Comparison of ENCODE assay signal across 8 cellular contexts in the genomic region with DNA sequence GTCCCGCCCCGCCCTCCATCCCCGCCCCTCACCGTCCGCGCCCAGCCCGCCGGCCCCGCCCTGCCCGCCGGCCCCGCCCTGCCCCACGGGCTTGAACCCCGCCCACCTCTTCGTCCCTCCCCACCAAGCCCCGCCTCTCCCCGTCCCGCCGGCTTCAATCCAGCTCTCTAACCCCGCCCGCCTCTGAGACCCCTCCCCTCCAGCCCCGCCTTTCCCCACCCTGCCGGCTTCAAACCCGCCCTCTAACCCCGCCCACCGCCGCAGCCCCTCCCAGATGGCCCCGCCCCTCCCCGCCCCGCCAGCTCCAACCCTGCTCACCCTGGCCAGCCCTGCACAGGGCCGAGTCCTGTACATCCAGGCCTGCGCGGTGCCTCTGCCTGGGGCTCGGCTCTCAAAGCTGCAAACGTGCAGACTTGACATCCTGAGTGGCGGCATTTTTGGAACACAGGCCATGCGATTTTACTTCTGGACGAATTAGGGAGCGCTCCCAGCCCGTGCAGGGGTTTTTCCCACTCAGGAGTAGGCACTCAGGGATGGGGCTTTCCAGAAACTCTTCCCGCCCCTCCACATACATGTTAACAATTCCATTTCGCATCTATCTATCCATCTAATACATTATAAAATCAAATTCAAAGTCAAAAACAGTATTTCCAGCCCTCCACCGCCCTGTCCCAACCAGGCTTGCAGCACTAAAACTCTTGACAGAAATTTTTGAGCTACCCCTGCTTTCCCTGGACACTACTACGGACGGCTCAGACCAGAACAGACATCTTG.
DNase-seq lines count a peak whose midpoint lies in the region; ATAC-seq lines count a peak whose summit lies in the region.

No MANE protein-coding gene starts in this region.

- peak; percentile 46 to 98 (median 95) for DNase-seq in C1 segment of cervical spinal cord (lab: John Stamatoyannopoulos, UW)
- DNase-seq in NCI-H82 treated with DMSO at 0.1 percent for 48 hours (lab: John Stamatoyannopoulos, UW; ENCODE audit: unreplicated experiment) = peak; percentile 66
- DNase-seq in activated CD8-positive, alpha-beta memory T cell treated with anti-CD3 and anti-CD28 coated beads for 24 hours = peak; percentile 95
- DNase-seq in ecto neural progenitor cell (ENCODE audit: low spot score) = peak; percentile 99
- DNase-seq in medulla oblongata (ENCODE audit: extremely low spot score) = peak; percentile 97
- DNase-seq in stimulated activated CD4-positive, alpha-beta T cell treated with anti-CD3 and anti-CD28 coated beads, TNF-alpha, amount 100 ng/mL, for 48 hours (ENCODE audit: low read depth in 3 of 3) = peak; percentile 95 to 99 (median 98)

- ATAC-seq in GM19395 (IDR thresholded peaks at IDR 0.05; ENCODE audit: unreplicated experiment) (peak; percentile 36), HG03521 (IDR thresholded peaks at IDR 0.05; ENCODE audit: unreplicated experiment) (peak; percentile 42)

Comparison
In these comparisons a context has a peak if more than half of its experiments do, and no peak if none do; other contexts are left out.
1. Peak in every context shown above with its lines: DNase-seq and ATAC-seq.